Comparison of ENCODE assay signal across 34 cellular contexts in genomic region chr11:67320011-67320410, GRCh38. TPM values are rescaled to one million over a fixed set of nuclear protein-coding genes. Genes with fewer than 3 reads are reported as not detected.
"Had no signal": no experiment of that assay in that cellular context is flagged by ENCODE, and none has a peak within 500 bp of the region (broad histone marks: within the 10 kb centered on the region; RNA-seq: fewer than 3 reads in every experiment).

No MANE protein-coding gene starts in this region.

- DNase-seq: activated CD4-positive, alpha-beta memory T cell treated with anti-CD3 and anti-CD28 coated beads for 36 hours; activated CD4-positive, alpha-beta T cell treated with anti-CD3 and anti-CD28 coated beads for 48 hours; activated CD8-positive, alpha-beta memory T cell treated with anti-CD3 and anti-CD28 coated beads, Interleukin-2, amount 50 U/mL, for 4 hours; activated naive CD8-positive, alpha-beta T cell treated with anti-CD3 and anti-CD28 coated beads, Interleukin-2, amount 50 U/mL, for 24 hours; activated T-cell treated with anti-CD3 and anti-CD28 coated beads, Interleukin-2, amount 50 U/mL, for 24 hours; colonic mucosa; effector memory CD4-positive, alpha-beta T cell; foreskin fibroblast; heart left ventricle; left lung; lower lobe of right lung; mesenchymal stem cell; naive thymus-derived CD8-positive, alpha-beta T cell; occipital lobe; psoas muscle; sigmoid colon; stimulated activated CD4-positive, alpha-beta T cell treated with anti-CD3 and anti-CD28 coated beads, Interleukin-1b, Interleukin-23, amount 100 ng/mL, for 48 hours; stimulated activated CD4-positive, alpha-beta T cell treated with anti-CD3 and anti-CD28 coated beads, Interleukin-4, amount 100 ng/mL, for 4 hours; stimulated activated CD8-positive, alpha-beta memory T cell treated with anti-CD3 and anti-CD28 coated beads, Interleukin-4, amount 100 ng/mL, for 48 hours; stomach; T-helper 1 cell; tibial artery; upper lobe of right lung; WERI-Rb-1 had no signal

- H2AFZ ChIP-seq: neural progenitor cell, parathyroid adenoma had no signal

- H3K9me3 Mint-ChIP-seq: activated CD4-positive, alpha-beta memory T cell treated with anti-CD3 and anti-CD28 coated beads for 36 hours; activated naive CD4-positive, alpha-beta T cell treated with anti-CD3 and anti-CD28 coated beads, Interleukin-2, amount 50 U/mL, for 24 hours; activated naive CD8-positive, alpha-beta T cell treated with anti-CD3 and anti-CD28 coated beads, Interleukin-2, amount 50 U/mL, for 24 hours; activated T-cell treated with anti-CD3 and anti-CD28 coated beads, Interleukin-2, amount 50 U/mL, for 24 hours; activated T-helper 2 cell treated with anti-CD3 and anti-CD28 coated beads, Interferon-gamma antibody, Interleukin-2, Interleukin-4, amounts not matched to agents 10 μg/mL and 5 μg/mL and 100 μg/mL, durations not matched to agents 14 hours and 24 hours and 36 hours; central memory CD8-positive, alpha-beta T cell; naive thymus-derived CD8-positive, alpha-beta T cell; neural progenitor cell; stimulated activated memory B cell treated with anti-CD40 and anti-IgM and Interleukin-4, amounts not matched to agents 10 μg/mL and 1 μg/mL and 100 μg/mL, for 72 hours; T-helper 2 cell treated with Interferon-gamma antibody and Interleukin-4, amounts not matched to agents 5 μg/mL and 100 μg/mL, for 36 hours had no signal

- H3K4me3 ChIP-seq: colonic mucosa, heart left ventricle, left lung, lower lobe of right lung, neural progenitor cell, sigmoid colon, smooth muscle cell, stomach, suprapubic skin, tibial artery, upper lobe of right lung had no signal

- H3K36me3 ChIP-seq: colonic mucosa, left lung, lower lobe of right lung, neural progenitor cell, suprapubic skin, upper lobe of right lung, WERI-Rb-1 had no signal

- H3K4me3 Mint-ChIP-seq: activated CD4-positive, alpha-beta memory T cell treated with anti-CD3 and anti-CD28 coated beads for 36 hours; activated naive CD4-positive, alpha-beta T cell treated with anti-CD3 and anti-CD28 coated beads, Interleukin-2, amount 50 U/mL, for 24 hours; activated naive CD8-positive, alpha-beta T cell treated with anti-CD3 and anti-CD28 coated beads, Interleukin-2, amount 50 U/mL, for 24 hours; activated T-cell treated with anti-CD3 and anti-CD28 coated beads, Interleukin-2, amount 50 U/mL, for 24 hours; central memory CD8-positive, alpha-beta T cell; neural progenitor cell; stimulated activated memory B cell treated with anti-CD40 and anti-IgM and Interleukin-4, amounts not matched to agents 10 μg/mL and 1 μg/mL and 100 μg/mL, for 72 hours; T-helper 2 cell treated with Interferon-gamma antibody and Interleukin-4, amounts not matched to agents 5 μg/mL and 100 μg/mL, for 36 hours had no signal

- H3K9ac ChIP-seq: neural progenitor cell, parathyroid adenoma had no signal

- H3K4me2 ChIP-seq: neural progenitor cell, smooth muscle cell had no signal

- H3K27ac ChIP-seq: colonic mucosa, heart left ventricle, left lung, lower lobe of right lung, neural progenitor cell, parathyroid adenoma, psoas muscle, sigmoid colon, stomach, suprapubic skin, tibial artery, upper lobe of right lung, WERI-Rb-1 had no signal

- ATAC-seq: activated CD4-positive, CD25-positive, alpha-beta regulatory T cell treated with anti-CD3 and anti-CD28 coated beads, Interleukin-2, amount 50 U/mL, for 24 hours; activated naive CD8-positive, alpha-beta T cell treated with anti-CD3 and anti-CD28 coated beads, Interleukin-2, amount 50 U/mL, for 24 hours; heart left ventricle; left lung; lower lobe of right lung; naive thymus-derived CD8-positive, alpha-beta T cell; psoas muscle; stimulated activated memory B cell treated with anti-CD40 and anti-IgM and Interleukin-4, amounts not matched to agents 10 μg/mL and 1 μg/mL and 100 μg/mL, for 72 hours; upper lobe of right lung had no signal

- H3K27me3 ChIP-seq: colonic mucosa, heart left ventricle, left lung, sigmoid colon, stomach, suprapubic skin, tibial artery, upper lobe of right lung had no signal

- H3K4me1 ChIP-seq: colonic mucosa had no signal

- H3K36me3 Mint-ChIP-seq: activated naive CD4-positive, alpha-beta T cell treated with anti-CD3 and anti-CD28 coated beads, Interleukin-2, amount 50 U/mL, for 24 hours; stimulated activated memory B cell treated with anti-CD40 and anti-IgM and Interleukin-4, amounts not matched to agents 10 μg/mL and 1 μg/mL and 100 μg/mL, for 72 hours had no signal

- H3K27me3 Mint-ChIP-seq: activated CD4-positive, alpha-beta memory T cell treated with anti-CD3 and anti-CD28 coated beads for 36 hours; activated naive CD4-positive, alpha-beta T cell treated with anti-CD3 and anti-CD28 coated beads, Interleukin-2, amount 50 U/mL, for 24 hours; central memory CD8-positive, alpha-beta T cell; naive thymus-derived CD8-positive, alpha-beta T cell; stimulated activated memory B cell treated with anti-CD40 and anti-IgM and Interleukin-4, amounts not matched to agents 10 μg/mL and 1 μg/mL and 100 μg/mL, for 72 hours had no signal

- H3K27ac Mint-ChIP-seq: activated CD4-positive, alpha-beta memory T cell treated with anti-CD3 and anti-CD28 coated beads for 36 hours; activated naive CD4-positive, alpha-beta T cell treated with anti-CD3 and anti-CD28 coated beads, Interleukin-2, amount 50 U/mL, for 24 hours; activated naive CD8-positive, alpha-beta T cell treated with anti-CD3 and anti-CD28 coated beads, Interleukin-2, amount 50 U/mL, for 24 hours; activated T-cell treated with anti-CD3 and anti-CD28 coated beads, Interleukin-2, amount 50 U/mL, for 24 hours; activated T-helper 2 cell treated with anti-CD3 and anti-CD28 coated beads, Interferon-gamma antibody, Interleukin-2, Interleukin-4, amounts not matched to agents 10 μg/mL and 5 μg/mL and 100 μg/mL, durations not matched to agents 14 hours and 24 hours and 36 hours; neural progenitor cell; stimulated activated memory B cell treated with anti-CD40 and anti-IgM and Interleukin-4, amounts not matched to agents 10 μg/mL and 1 μg/mL and 100 μg/mL, for 72 hours; T-helper 2 cell treated with Interferon-gamma antibody and Interleukin-4, amounts not matched to agents 5 μg/mL and 100 μg/mL, for 36 hours had no signal

- H3K9me3 ChIP-seq: colonic mucosa, heart left ventricle, left lung, lower lobe of right lung, psoas muscle, sigmoid colon, stomach, suprapubic skin, tibial artery, upper lobe of right lung had no signal

RNA-seq across cellular contexts. Expression of gene CLCF1, which starts 53.4 kb away (rescaled TPM):
- total RNA-seq: occipital lobe had no signal
